13 cellular contexts compared by ENCODE assay signal in the genomic region with DNA sequence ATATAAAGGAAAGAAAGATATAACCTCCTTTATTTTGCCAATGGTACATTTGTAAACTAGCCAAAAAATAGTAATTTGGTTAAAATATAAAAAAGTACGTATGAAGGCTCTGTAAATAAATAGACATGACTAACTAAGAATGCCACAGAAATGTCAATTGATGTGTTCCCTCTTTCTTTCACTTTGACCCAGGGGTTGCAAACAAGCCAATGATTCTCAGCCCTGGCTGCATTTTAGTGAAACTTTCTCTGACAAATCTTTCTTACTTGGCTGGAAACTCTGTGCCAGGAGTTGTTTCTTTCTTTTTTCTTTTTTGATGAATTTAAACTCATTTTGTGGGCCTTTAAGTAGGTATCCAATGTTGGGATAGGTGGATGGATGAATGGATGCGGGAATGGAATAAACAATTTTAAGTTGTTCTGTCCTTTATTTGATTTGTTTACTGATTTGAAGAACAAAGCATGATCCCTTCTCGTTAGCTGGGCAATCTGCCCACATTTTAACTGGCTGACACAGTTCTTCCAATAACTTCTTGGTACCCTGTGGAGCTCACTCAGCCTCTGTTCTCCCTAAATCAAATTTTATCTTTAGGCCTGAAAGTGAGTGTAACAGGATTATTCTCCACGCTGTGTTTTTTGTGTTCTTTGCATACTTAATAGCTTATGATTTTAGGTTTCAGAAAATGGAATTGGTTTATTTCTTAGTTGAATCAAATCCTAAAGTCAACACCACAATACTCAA. TPM values are rescaled to one million over a fixed set of nuclear protein-coding genes. Genes with fewer than 3 reads are reported as not detected.
A peak's percentile ranks its signal among the peaks of the same experiment; 100 is the strongest.
DNase-seq lines count a peak whose midpoint lies in the region; ATAC-seq and TF ChIP-seq lines count a peak whose summit lies in the region.
"Had no signal": no experiment of that assay in that cellular context is flagged by ENCODE, and none has a peak within 500 bp of the region (broad histone marks: within the 10 kb centered on the region; RNA-seq: fewer than 3 reads in every experiment).

No MANE protein-coding gene starts in this region.

- H3K9me3 ChIP-seq in HCT116 (ENCODE audit: control insufficient read depth in 1 of 2, insufficient read depth in 1 of 2, low read depth in 1 of 2, low read length in 2 of 2) (no peaks in the 10 kb centered on the region), hepatocyte (ENCODE audit: low read depth) (no peaks in the 10 kb centered on the region)
- H3K9me3 ChIP-seq in effector memory CD4-positive, alpha-beta T cell (ENCODE audit: control insufficient read depth, low read length): no peaks in the 10 kb centered on the region
- H3K9me3 ChIP-seq: Caco-2 had no signal

- H3K4me2 ChIP-seq in HCT116 (ENCODE audit: low read length) (peak overlapping the region; percentile 1), hepatocyte (peak overlapping the region; percentile 13)

- H3K9ac ChIP-seq in HCT116 (ENCODE audit: low read length): no peak overlapping the region

- no peak overlapping the region for H3K27ac ChIP-seq in HCT116 (ENCODE audit: low read depth, low read length)
- H3K27ac ChIP-seq in VCaP: peak overlapping the region; percentile 75
- H3K27ac ChIP-seq in hepatocyte: peak overlapping the region; percentile 19
- no peak overlapping the region for H3K27ac ChIP-seq in effector memory CD4-positive, alpha-beta T cell (ENCODE audit: insufficient read depth, low read length, poor library complexity, severe bottlenecking)

- H3K4me3 ChIP-seq in HCT116 (replicated peaks in 1 of 2; ENCODE audit: low read depth in 1 of 2, low read length in 2 of 2) (no peak overlapping the region), hepatocyte (no peak overlapping the region)
- H3K4me3 ChIP-seq in effector memory CD4-positive, alpha-beta T cell (ENCODE audit: insufficient read depth, low read depth, low read length, poor library complexity, severe bottlenecking): no peak overlapping the region
- H3K4me3 ChIP-seq: GM12878 had no signal

- POLR2A ChIA-PET in HCT116 (lab: Charles Lee): no interaction called here

- no peaks in the 10 kb centered on the region for H3K9me2 ChIP-seq in HCT116 (ENCODE audit: insufficient read depth)
- H3K9me2 ChIP-seq in hepatocyte (replicated peaks; ENCODE audit: insufficient read depth): no peaks in the 10 kb centered on the region

- intact Hi-C loops in HCT116 (cut with micrococcal nuclease): no loop called here

- DNase-seq in HCT116 (ENCODE audit: low read depth, low spot score) (no peak), hepatocyte (ENCODE audit: low spot score) (no peak), smooth muscle cell of the brain vasculature (ENCODE audit: low read depth, low spot score) (peak; percentile 9), GDM1 (lab: John Stamatoyannopoulos, UW) (no peak), HuH-7 (ENCODE audit: low spot score) (no peak)
- no peak for DNase-seq in effector memory CD4-positive, alpha-beta T cell
- DNase-seq: activated CD8-positive, alpha-beta T cell treated with anti-CD3 and anti-CD28 coated beads for 36 hours; activated naive CD4-positive, alpha-beta T cell treated with anti-CD3 and anti-CD28 coated beads, Interleukin-2, amount 10 ng/mL, durations not matched to agents 7 days and 5 days; Caco-2; T-helper 2 cell had no signal

- CTCF ChIA-PET in HCT116 (lab: Charles Lee): interaction anchor here (1.2 kb wide), 1 partner anchor 110 kb away, joined by 3 read pairs; no protein-coding TSS in a partner anchor

- H4K20me1 ChIP-seq in HCT116 (ENCODE audit: insufficient read depth) (no peaks in the 10 kb centered on the region), hepatocyte (ENCODE audit: insufficient read depth, poor library complexity, severe bottlenecking) (no peaks in the 10 kb centered on the region)

- TF ChIP-seq POLR2A in HCT116 (IDR thresholded peaks at IDR 0.05; ENCODE audit: borderline replicate concordance, extremely low read depth, insufficient read depth, insufficient read length): no peak

- no peaks in the 10 kb centered on the region for H3K27me3 ChIP-seq in HCT116 (ENCODE audit: insufficient read depth, low read length)
- no peaks in the 10 kb centered on the region for H3K27me3 ChIP-seq in hepatocyte
- H3K27me3 ChIP-seq in effector memory CD4-positive, alpha-beta T cell (replicated peaks; ENCODE audit: control insufficient read depth, insufficient read depth, low read length, poor library complexity, severe bottlenecking): no peaks in the 10 kb centered on the region

- no peak for ATAC-seq in HCT116
- ATAC-seq in HG03039 (IDR thresholded peaks at IDR 0.05; ENCODE audit: unreplicated experiment): no peak
- ATAC-seq: activated CD8-positive, alpha-beta T cell treated with anti-CD3 and anti-CD28 coated beads for 36 hours; GM12878 had no signal

- H2AFZ ChIP-seq in HCT116 (ENCODE audit: low read depth, low read length, poor library complexity, severe bottlenecking) (peak overlapping the region; percentile 7), hepatocyte (no peak overlapping the region)

- no TSS peak for BruUV-seq in HCT116 (replicated peaks; lab: Mats Ljungman, UMichigan)

- no peaks in the 10 kb centered on the region for H3K36me3 ChIP-seq in HCT116 (ENCODE audit: control insufficient read depth in 1 of 2, insufficient read depth in 2 of 2, low read length in 2 of 2)
- no peaks in the 10 kb centered on the region for H3K36me3 ChIP-seq in hepatocyte (replicated peaks; ENCODE audit: insufficient read depth, low read depth)
- no peaks in the 10 kb centered on the region for H3K36me3 ChIP-seq in effector memory CD4-positive, alpha-beta T cell (ENCODE audit: control insufficient read depth, insufficient read depth, low read length)

- WGBS in hepatocyte (ENCODE audit: low lambda C conversion rate, missing lambda C conversion rate): 55% methylated on average over 4 of the region's 4 CpGs

- no peak for TF ChIP-seq CTCF in HCT116 (IDR thresholded peaks at IDR 0.05 in 2 of 3, conservative IDR thresholded peaks at IDR 0.05 in 1 of 3; ENCODE audit: borderline replicate concordance in 1 of 3, insufficient read depth in 1 of 3, low read depth in 2 of 3, low read length in 2 of 3)
- TF ChIP-seq CTCF in VCaP (conservative IDR thresholded peaks at IDR 0.05): no peak
- no peak for TF ChIP-seq CTCF in hepatocyte (IDR thresholded peaks at IDR 0.05; ENCODE audit: poor library complexity)

- RAD21 ChIA-PET in HCT116 (lab: Charles Lee; ENCODE audit: low non-redundant PET in 1 of 2, low total read pairs in 2 of 2, uncharacterized antibody in 2 of 2, unreplicated experiment in 2 of 2): no interaction called here

- TF ChIP-seq RAD21 in HCT116 (IDR thresholded peaks at IDR 0.05; ENCODE audit: low read depth): no peak

- H3K79me2 ChIP-seq in HCT116 (ENCODE audit: insufficient read depth, low read length) (no peaks in the 10 kb centered on the region), hepatocyte (no peaks in the 10 kb centered on the region)

- H3K4me1 ChIP-seq in HCT116 (ENCODE audit: control insufficient read depth in 1 of 2, insufficient read depth in 2 of 2, low read length in 2 of 2) (peaks cover 0 to 8% of the 10 kb centered on the region in 2 experiments; a peak in 2 of 4 replicates), hepatocyte (ENCODE audit: insufficient read depth) (peaks cover 10% of the 10 kb centered on the region)
- H3K4me1 ChIP-seq in effector memory CD4-positive, alpha-beta T cell (ENCODE audit: control insufficient read depth, insufficient read depth, low read length, poor library complexity, severe bottlenecking): no peaks in the 10 kb centered on the region

TF ChIP-seq in HCT116, 20 proteins besides CTCF, POLR2A, EP300 and RAD21:
- TF ChIP-seq EZH2 (IDR thresholded peaks at IDR 0.05) (no peak), ZFX (IDR thresholded peaks at IDR 0.05) (no peak), JUND (IDR thresholded peaks at IDR 0.05) (0 out of 2 replicates have a peak, but pooled peaks have one; percentile 17), ZNF274 (IDR thresholded peaks at IDR 0.05; ENCODE audit: low read depth, low read length) (no peak)

RNA-seq across cellular contexts. Expression of gene GCLC, which starts 58.6 kb away (rescaled TPM):
- total RNA-seq in HCT116 (2021; ENCODE audit: unreplicated experiment): 72.0 TPM
- 46.5 and 56.0 TPM in 2 replicates for polyA plus RNA-seq in HCT116 (2012)
- 38.8 and 52.6 TPM in 2 replicates for total RNA-seq in hepatocyte
- 14.5 and 21.9 TPM in 2 replicates for polyA plus RNA-seq in hepatocyte

Comparison
In these comparisons a context has a peak if more than half of its experiments do, and no peak if none do; other contexts are left out.
1. H3K27ac ChIP-seq: peak in VCaP (single experiment) and hepatocyte (single experiment); none in HCT116 (single experiment) and effector memory CD4-positive, alpha-beta T cell (single experiment).